Comparison of ENCODE assay signal across 2 cellular contexts in genomic region chr3:112059497-112059896, GRCh38.
TF ChIP-seq lines count a peak whose summit lies in the region.

No MANE protein-coding gene starts in this region.

TF ChIP-seq in GM23338, 12 proteins besides CTCF, POLR2A, EP300 and RAD21:
- TF ChIP-seq ZNF462 (CRISPR knock-in tag; IDR thresholded peaks at IDR 0.05) = no peak
- TF ChIP-seq ZNF114 (CRISPR knock-in tag; IDR thresholded peaks at IDR 0.05) = no peak
- no peak for TF ChIP-seq JUNB (IDR thresholded peaks at IDR 0.05; ENCODE audit: unreplicated experiment)
- no peak for TF ChIP-seq ZNF331 (CRISPR knock-in tag; IDR thresholded peaks at IDR 0.05; ENCODE audit: low read depth)
- no peak for TF ChIP-seq REST (IDR thresholded peaks at IDR 0.05; ENCODE audit: unreplicated experiment)
- no peak for TF ChIP-seq EZH2phosphoT487 (IDR thresholded peaks at IDR 0.05; ENCODE audit: unreplicated experiment)
- TF ChIP-seq POLR2AphosphoS5 (IDR thresholded peaks at IDR 0.05; ENCODE audit: low read depth) = no peak

TF ChIP-seq in HepG2, 621 proteins besides CTCF, POLR2A, EP300 and RAD21:
- no peak for TF ChIP-seq ZSCAN5A (CRISPR knock-in tag; IDR thresholded peaks at IDR 0.05; ENCODE audit: borderline replicate concordance)
- TF ChIP-seq, protein P1, sequence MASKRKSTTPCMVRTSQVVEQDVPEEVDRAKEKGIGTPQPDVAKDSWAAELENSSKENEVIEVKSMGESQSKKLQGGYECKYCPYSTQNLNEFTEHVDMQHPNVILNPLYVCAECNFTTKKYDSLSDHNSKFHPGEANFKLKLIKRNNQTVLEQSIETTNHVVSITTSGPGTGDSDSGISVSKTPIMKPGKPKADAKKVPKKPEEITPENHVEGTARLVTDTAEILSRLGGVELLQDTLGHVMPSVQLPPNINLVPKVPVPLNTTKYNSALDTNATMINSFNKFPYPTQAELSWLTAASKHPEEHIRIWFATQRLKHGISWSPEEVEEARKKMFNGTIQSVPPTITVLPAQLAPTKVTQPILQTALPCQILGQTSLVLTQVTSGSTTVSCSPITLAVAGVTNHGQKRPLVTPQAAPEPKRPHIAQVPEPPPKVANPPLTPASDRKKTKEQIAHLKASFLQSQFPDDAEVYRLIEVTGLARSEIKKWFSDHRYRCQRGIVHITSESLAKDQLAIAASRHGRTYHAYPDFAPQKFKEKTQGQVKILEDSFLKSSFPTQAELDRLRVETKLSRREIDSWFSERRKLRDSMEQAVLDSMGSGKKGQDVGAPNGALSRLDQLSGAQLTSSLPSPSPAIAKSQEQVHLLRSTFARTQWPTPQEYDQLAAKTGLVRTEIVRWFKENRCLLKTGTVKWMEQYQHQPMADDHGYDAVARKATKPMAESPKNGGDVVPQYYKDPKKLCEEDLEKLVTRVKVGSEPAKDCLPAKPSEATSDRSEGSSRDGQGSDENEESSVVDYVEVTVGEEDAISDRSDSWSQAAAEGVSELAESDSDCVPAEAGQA (IDR thresholded peaks at IDR 0.05; ENCODE audit: low read depth) = no peak
- TF ChIP-seq, protein P1 (CRISPR knock-in tag; IDR thresholded peaks at IDR 0.05; ENCODE audit: borderline replicate concordance) = no peak
